In genomic region chr22:30260682-30261081, GRCh38 we compare ENCODE assay signal across 21 cellular contexts. TPM values are rescaled to one million over a fixed set of nuclear protein-coding genes. Genes with fewer than 3 reads are reported as not detected.
"Had no signal": no experiment of that assay in that cellular context is flagged by ENCODE, and none has a peak within 500 bp of the region (broad histone marks: within the 10 kb centered on the region; RNA-seq: fewer than 3 reads in every experiment).

No MANE protein-coding gene starts in this region.

- H3K36me3 Mint-ChIP-seq: T-cell had no signal

- H3K36me3 ChIP-seq: brain microvascular endothelial cell, cardiac muscle cell had no signal

- H3K4me3 ChIP-seq: cardiac muscle cell, SK-N-MC had no signal

- DNase-seq: activated CD4-positive, alpha-beta memory T cell treated with anti-CD3 and anti-CD28 coated beads, Interleukin-2, amount 10 ng/mL, durations not matched to agents 7 days and 5 days; activated CD4-positive, alpha-beta T cell treated with anti-CD3 and anti-CD28 coated beads, Interleukin-2, amount 50 U/mL, for 1 hour; activated CD8-positive, alpha-beta memory T cell treated with anti-CD3 and anti-CD28 coated beads, Interleukin-2, amount 50 U/mL, for 48 hours; activated effector memory CD4-positive, alpha-beta T cell treated with anti-CD3 and anti-CD28 coated beads, Interleukin-2, amount 50 U/mL, for 16 hours; activated naive CD4-positive, alpha-beta T cell treated with Interleukin-2 at 50 U/mL for 16 hours; activated T-cell treated with anti-CD3 and anti-CD28 coated beads, Interleukin-2, amount 50 U/mL, for 1 hour; brain microvascular endothelial cell; Karpas-422; MM.1S; NCI-H1105 treated with DMSO at 0.1 percent for 48 hours; NCI-H1436 treated with DMSO at 0.1 percent for 48 hours; NCI-H187; NCI-H2081; NCI-H510A treated with DMSO at 0.1 percent for 48 hours; NCI-H69; NK-92 treated with Interleukin-12 subunit alpha and Interleukin-12 subunit beta, amount 100 ng/mL, for 24 hours had no signal

- H3K27me3 ChIP-seq: brain microvascular endothelial cell, cardiac muscle cell had no signal

- H3K27ac ChIP-seq: brain microvascular endothelial cell, cardiac muscle cell, SK-N-MC had no signal

- H3K4me3 Mint-ChIP-seq: activated CD4-positive, alpha-beta memory T cell treated with anti-CD3 and anti-CD28 coated beads, Interleukin-2, amount 10 ng/mL, durations not matched to agents 7 days and 5 days; T-cell had no signal

- H3K27ac Mint-ChIP-seq: T-cell had no signal

- H3K9me3 Mint-ChIP-seq: activated CD4-positive, alpha-beta memory T cell treated with anti-CD3 and anti-CD28 coated beads, Interleukin-2, amount 10 ng/mL, durations not matched to agents 7 days and 5 days; activated naive CD4-positive, alpha-beta T cell treated with anti-CD3 and anti-CD28 coated beads, Interleukin-2, amount 50 U/mL, for 72 hours; T-cell had no signal

- ATAC-seq: activated CD4-positive, CD25-positive, alpha-beta regulatory T cell treated with anti-CD3 and anti-CD28 coated beads, Interleukin-2, amount 50 U/mL, for 24 hours; activated naive CD4-positive, alpha-beta T cell treated with anti-CD3 and anti-CD28 coated beads, Interleukin-2, amount 50 U/mL, for 72 hours; T-cell had no signal

- H3K27me3 Mint-ChIP-seq: activated CD4-positive, alpha-beta memory T cell treated with anti-CD3 and anti-CD28 coated beads, Interleukin-2, amount 10 ng/mL, durations not matched to agents 7 days and 5 days; T-cell had no signal

RNA-seq across cellular contexts. Expression of gene OSM, which starts 6.0 kb away (rescaled TPM):
- total RNA-seq: cardiac muscle cell had no signal
